In genomic region chr12:8045952-8046944, GRCh38 we compare ENCODE assay signal across 8 cellular contexts. TPM values are rescaled to one million over a fixed set of nuclear protein-coding genes. Genes with fewer than 3 reads are reported as not detected.
DNase-seq lines count a peak whose midpoint lies in the region; ATAC-seq and TF ChIP-seq lines count a peak whose summit lies in the region.

No MANE protein-coding gene starts in this region.

- H3K4me3 ChIP-seq in adrenal gland (no peak overlapping the region), left ventricle myocardium inferior (no peak overlapping the region), retinal pigment epithelial cell (ENCODE audit: low read length) (no peak overlapping the region)

- no peaks in the 10 kb centered on the region for H3K27me3 Mint-ChIP-seq in T-helper 17 cell

- peaks cover 12% of the 10 kb centered on the region for H3K36me3 Mint-ChIP-seq in T-helper 17 cell (ENCODE audit: low read depth)

- no peaks in the 10 kb centered on the region for H3K27me3 ChIP-seq in adrenal gland
- no peaks in the 10 kb centered on the region for H3K27me3 ChIP-seq in left ventricle myocardium inferior (ENCODE audit: low read depth)

- no peak for TF ChIP-seq POLR2A in adrenal gland (IDR thresholded peaks at IDR 0.05)

- H3K9me3 ChIP-seq in T-helper 17 cell (ENCODE audit: control insufficient read depth, low read length, poor library complexity, severe bottlenecking) (no peaks in the 10 kb centered on the region), adrenal gland (replicated peaks in 1 of 3) (no peaks in the 10 kb centered on the region), left ventricle myocardium inferior (replicated peaks) (no peaks in the 10 kb centered on the region)

- H3K4me1 ChIP-seq in adrenal gland (replicated peaks in 1 of 2) (peaks cover 4 to 28% of the 10 kb centered on the region in 2 donors), left ventricle myocardium inferior (no peaks in the 10 kb centered on the region)

- ATAC-seq in T-helper 17 cell (peak; percentile 91), GM19452 (IDR thresholded peaks at IDR 0.05; ENCODE audit: unreplicated experiment) (no peak), GM18858 (IDR thresholded peaks at IDR 0.05; ENCODE audit: unreplicated experiment) (no peak)

- DNase-seq in NAMALWA (ENCODE audit: low spot score) (peak; percentile 83), T-helper 17 cell (peak; percentile 67 to 75 (median 69)), adrenal gland (peak; percentile 79 to 95 (median 87)), left ventricle myocardium inferior (peak; percentile 82), retinal pigment epithelial cell (ENCODE audit: low read depth) (peak; percentile 31)

- peak overlapping the region; percentile 27 for H3K27ac Mint-ChIP-seq in T-helper 17 cell

- TF ChIP-seq CTCF in GM12872 (IDR thresholded peaks at IDR 0.05; ENCODE audit: insufficient read depth, low read depth, low read length) = peak; percentile 88
- peak; percentile 66 to 86 (median 78) for TF ChIP-seq CTCF in adrenal gland (IDR thresholded peaks at IDR 0.05)
- peak; percentile 94 for TF ChIP-seq CTCF in left ventricle myocardium inferior (IDR thresholded peaks at IDR 0.05; ENCODE audit: borderline replicate concordance)
- peak; percentile 92 for TF ChIP-seq CTCF in retinal pigment epithelial cell (conservative IDR thresholded peaks at IDR 0.05; ENCODE audit: low read depth, low read length)

- no peak overlapping the region for H3K27ac ChIP-seq in adrenal gland
- no peak overlapping the region for H3K27ac ChIP-seq in left ventricle myocardium inferior (replicated peaks)

- 42 to 48% (median 45%) methylated on average over 8 of the region's 8 CpGs for WGBS in adrenal gland, 4 donors

- intact Hi-C loops in adrenal gland (cut with DNase I) (no loop called here), left ventricle myocardium inferior (cut with micrococcal nuclease) (no loop called here)

- peaks cover 3% of the 10 kb centered on the region for H3K4me1 Mint-ChIP-seq in T-helper 17 cell

- H3K4me3 Mint-ChIP-seq in T-helper 17 cell = no peak overlapping the region

- H3K36me3 ChIP-seq in adrenal gland (replicated peaks in 1 of 2) = peaks cover 0 to 89% of the 10 kb centered on the region in 2 donors
- peaks cover 92% of the 10 kb centered on the region for H3K36me3 ChIP-seq in left ventricle myocardium inferior

RNA-seq across cellular contexts. Expression of gene FOXJ2, which starts 13.7 kb away (rescaled TPM):
- total RNA-seq in T-helper 17 cell (10 to 100 TPM; 33.4 to 40.4 TPM), adrenal gland (10 to 100 TPM in 7 of 8 donors, 1 to 10 TPM in 1; 8.6 to 20.8 (median 15.3) TPM), left ventricle myocardium inferior (22.1 TPM)
- polyA plus RNA-seq in adrenal gland = 10 to 100 TPM in 2 of 3 donors, 1 to 10 TPM in 1; 7.1 to 13.8 (median 11.7) TPM

RNA-seq across cellular contexts. Expression of gene C3AR1, which starts 19.9 kb away (rescaled TPM):
- total RNA-seq in T-helper 17 cell (1 to 10 TPM; 3.1 to 3.9 TPM), adrenal gland (10 to 100 TPM in 7 of 8 donors, 1 to 10 TPM in 1; 3.3 to 40.3 (median 26.8) TPM), left ventricle myocardium inferior (5.5 TPM)
- polyA plus RNA-seq in adrenal gland = 10 to 100 TPM in 1 of 3 donors, 1 to 10 TPM in 2; 5.9 to 15.7 (median 9.3) TPM

RNA-seq across cellular contexts. Expression of gene NECAP1, which starts 35.8 kb away (rescaled TPM):
- total RNA-seq in T-helper 17 cell (10 to 100 TPM; 72.8 to 73.0 TPM), adrenal gland (10 to 100 TPM; 24.4 to 99.9 (median 53.6) TPM), left ventricle myocardium inferior (15.4 TPM)
- polyA plus RNA-seq in adrenal gland = 10 to 100 TPM; 13.5 to 81.1 (median 22.3) TPM

Comparison
In these comparisons a context has a peak if more than half of its experiments do, and no peak if none do; other contexts are left out.
1. DNase-seq: peak in every context shown above with its lines; median percentile 87 in adrenal gland; 83 in NAMALWA; 82 in left ventricle myocardium inferior; 69 in T-helper 17 cell; 31 in retinal pigment epithelial cell.